In genomic region chr1:227318003-227318851, GRCh38 we compare ENCODE assay signal across 8 cellular contexts. TPM values are rescaled to one million over a fixed set of nuclear protein-coding genes. Genes with fewer than 3 reads are reported as not detected.
DNase-seq lines count a peak whose midpoint lies in the region; ATAC-seq, FAIRE-seq and TF ChIP-seq lines count a peak whose summit lies in the region.

CDC42BPA (minus strand) TSS chr1:227318492; CDS start chr1:227317182, 1,310 bp downstream.

- intact Hi-C loops in sciatic nerve (cut with DNase I), result no loop called here

- H3K4me1 ChIP-seq in BE2C (peaks cover 3% of the 10 kb centered on the region; the same call in 1 of the 2 replicates), iPS-20b (ENCODE audit: insufficient read depth, low read length) (no peaks in the 10 kb centered on the region; the same call in 1 of the 2 replicates)

- TF ChIP-seq CTCF in BE2C (IDR thresholded peaks at IDR 0.05; ENCODE audit: low read depth, low read length) (no peak), bronchial epithelial cell (IDR thresholded peaks at IDR 0.05; ENCODE audit: insufficient read depth, low read length, severe bottlenecking) (no peak)

- H3K9ac ChIP-seq in iPS-20b (ENCODE audit: low read depth, low read length), result peak within 1 kb of the TSS; percentile 88

- no peaks in the 10 kb centered on the region for H3K9me3 ChIP-seq in BE2C
- H3K9me3 ChIP-seq in iPS-20b (ENCODE audit: insufficient read depth, low read depth, low read length), result no peaks in the 10 kb centered on the region

- H3K4me3 ChIP-seq in BE2C (ENCODE audit: low read depth, low read length) (peak within 1 kb of the TSS; percentile 52), bronchial epithelial cell (ENCODE audit: low read depth, low read length) (peak within 1 kb of the TSS; percentile 82), iPS-20b (ENCODE audit: low read length) (peak within 1 kb of the TSS; percentile 92)

- H3K27me3 ChIP-seq in BE2C (no peaks in the 10 kb centered on the region), bronchial epithelial cell (ENCODE audit: control insufficient read depth, insufficient read depth, low read length) (no peaks in the 10 kb centered on the region), iPS-20b (ENCODE audit: insufficient read depth, low read length) (no peaks in the 10 kb centered on the region)

- DNase-seq in BE2C (peak; percentile 94), NCI-H1048 (lab: John Stamatoyannopoulos, UW) (peak; percentile 77), T-helper 9 cell (peak; percentile 5), bronchial epithelial cell (ENCODE audit: low read depth) (peak; percentile 73), sciatic nerve (ENCODE audit: low spot score) (peak; percentile 90), NOMO-1 (lab: John Stamatoyannopoulos, UW; ENCODE audit: unreplicated experiment in 2 of 2) (no peak)

- H3K36me3 ChIP-seq in BE2C (peaks cover 4% of the 10 kb centered on the region; the same call in 1 of the 2 replicates), bronchial epithelial cell (ENCODE audit: control insufficient read depth, insufficient read depth, low read length) (no peaks in the 10 kb centered on the region), iPS-20b (ENCODE audit: insufficient read depth, low read depth, low read length) (no peaks in the 10 kb centered on the region)

- no peak for FAIRE-seq in bronchial epithelial cell (lab: Jason Lieb, UNC)

- peak within 1 kb of the TSS; percentile 70 for H3K27ac ChIP-seq in iPS-20b (ENCODE audit: low read length)

- peak; percentile 40 for ATAC-seq in GM19438 (IDR thresholded peaks at IDR 0.05; ENCODE audit: low read depth, unreplicated experiment)
- ATAC-seq in sciatic nerve, result peak; percentile 94

RNA-seq across cellular contexts. Expression of gene CDC42BPA, which starts in this region (rescaled TPM):
- polyA plus RNA-seq in BE2C (2012; ENCODE audit: insufficient read depth, insufficient read length, low read depth), result 13.9 TPM
- total RNA-seq in bronchial epithelial cell (25.8 and 43.8 TPM in 2 replicates), sciatic nerve (66.8 TPM)

Comparison
In these comparisons a context has a peak if more than half of its experiments do, and no peak if none do; other contexts are left out.
1. DNase-seq: peak in BE2C (single experiment), NCI-H1048 (single experiment), T-helper 9 cell (single experiment), bronchial epithelial cell (single experiment) and sciatic nerve (single experiment); none in NOMO-1 (0 of 2).
2. Peak in every context shown above with its lines, with median percentiles within 50 percentile points of each other: H3K4me3 ChIP-seq.